ENCODE assay signal across 21 cellular contexts in genomic region chr3:152419748-152420147, GRCh38.
DNase-seq lines count a peak whose midpoint lies in the region; ATAC-seq lines count a peak whose summit lies in the region.
"Had no signal": no experiment of that assay in that cellular context is flagged by ENCODE, and none has a peak within 500 bp of the region (broad histone marks: within the 10 kb centered on the region; RNA-seq: fewer than 3 reads in every experiment).

No MANE protein-coding gene starts in this region.

- H2BK12ac ChIP-seq in neuronal stem cell (ENCODE audit: low read length), result no peak overlapping the region

- peaks cover 0 to 8% of the 10 kb centered on the region in 2 donors for H3K9me3 ChIP-seq in neuronal stem cell (replicated peaks in 1 of 2; ENCODE audit: control insufficient read depth in 2 of 2, insufficient read depth in 1 of 2, low read depth in 1 of 2, low read length in 2 of 2)
- H3K9me3 ChIP-seq: mucosa of descending colon, SK-N-SH had no signal

- no peak overlapping the region for H2BK120ac ChIP-seq in neuronal stem cell (ENCODE audit: low read depth, low read length)

- peaks cover 16% of the 10 kb centered on the region for H3K36me3 Mint-ChIP-seq in IgD-negative memory B cell
- H3K36me3 Mint-ChIP-seq in activated naive CD4-positive, alpha-beta T cell treated with anti-CD3 and anti-CD28 coated beads, Interleukin-2, amount 50 U/mL, for 24 hours, result peaks cover 67% of the 10 kb centered on the region

- peaks cover 1% of the 10 kb centered on the region for H3K79me1 ChIP-seq in neuronal stem cell (ENCODE audit: low read depth, low read length)

- H3K9me3 Mint-ChIP-seq in IgD-negative memory B cell, result peaks cover 0 to 2% (median 0%) of the 10 kb centered on the region in 3 donors
- H3K9me3 Mint-ChIP-seq in activated naive CD4-positive, alpha-beta T cell treated with anti-CD3 and anti-CD28 coated beads, Interleukin-2, amount 50 U/mL, for 24 hours, result peaks cover 10% of the 10 kb centered on the region

- no peak overlapping the region for H3K18ac ChIP-seq in neuronal stem cell (ENCODE audit: low read length)

- no peak overlapping the region for H3K4me2 ChIP-seq in neuronal stem cell (ENCODE audit: insufficient read depth, low read length, poor library complexity, severe bottlenecking)
- H3K4me2 ChIP-seq: BLaER1 treated with 17β-estradiol and CSF1 and Interleukin-3, amounts not matched to agents 10 nM and 100 nM; SK-N-SH had no signal

- no peak overlapping the region for H4K91ac ChIP-seq in neuronal stem cell (ENCODE audit: low read depth, low read length, poor library complexity)

- no peak overlapping the region for H3K4me3 Mint-ChIP-seq in IgD-negative memory B cell
- H3K4me3 Mint-ChIP-seq in activated naive CD4-positive, alpha-beta T cell treated with anti-CD3 and anti-CD28 coated beads, Interleukin-2, amount 50 U/mL, for 24 hours, result peak overlapping the region; percentile 23
- H3K4me3 Mint-ChIP-seq: HFFc6 had no signal

- H3K4me3 ChIP-seq in neuronal stem cell (ENCODE audit: low read length in 2 of 2), result no peak overlapping the region
- H3K4me3 ChIP-seq: BLaER1 treated with 17β-estradiol and CSF1 and Interleukin-3, amounts not matched to agents 10 nM and 100 nM; mucosa of descending colon had no signal

- H3K4ac ChIP-seq in neuronal stem cell (ENCODE audit: low read length), result no peak overlapping the region

- no peak overlapping the region for H3K27ac ChIP-seq in neuronal stem cell (replicated peaks; ENCODE audit: low read length)
- H3K27ac ChIP-seq: BLaER1 treated with 17β-estradiol and CSF1 and Interleukin-3, amounts not matched to agents 10 nM and 100 nM had no signal

- no peaks in the 10 kb centered on the region for H3K27me3 ChIP-seq in neuronal stem cell (ENCODE audit: control insufficient read depth in 3 of 3, insufficient read depth in 3 of 3, low read depth in 1 of 3, low read length in 3 of 3)
- H3K27me3 ChIP-seq: BLaER1 treated with 17β-estradiol and CSF1 and Interleukin-3, amounts not matched to agents 10 nM and 100 nM had no signal

- no peak overlapping the region for H3K23ac ChIP-seq in neuronal stem cell (ENCODE audit: low read depth, low read length, poor library complexity)

- no peak overlapping the region for H3K9ac ChIP-seq in neuronal stem cell (ENCODE audit: low read depth, low read length, poor library complexity)
- H3K9ac ChIP-seq: BLaER1 treated with 17β-estradiol and CSF1 and Interleukin-3, amounts not matched to agents 10 nM and 100 nM; SK-N-SH had no signal

- peak overlapping the region; percentile 63 for H3K14ac ChIP-seq in neuronal stem cell (ENCODE audit: low read length)

- peak overlapping the region in 2 of 3 donors; percentile 19 to 54 for H3K27ac Mint-ChIP-seq in IgD-negative memory B cell
- peak overlapping the region; percentile 68 for H3K27ac Mint-ChIP-seq in activated naive CD4-positive, alpha-beta T cell treated with anti-CD3 and anti-CD28 coated beads, Interleukin-2, amount 50 U/mL, for 24 hours
- H3K27ac Mint-ChIP-seq: HFFc6 had no signal

- ATAC-seq in HG03280 (IDR thresholded peaks at IDR 0.05; ENCODE audit: unreplicated experiment), result no peak
- no peak for ATAC-seq in GM19455 (IDR thresholded peaks at IDR 0.05; ENCODE audit: unreplicated experiment)
- ATAC-seq: left ventricle myocardium superior, mucosa of descending colon had no signal

- no peak overlapping the region for H2AK5ac ChIP-seq in neuronal stem cell (ENCODE audit: low read depth, low read length)

- no peaks in the 10 kb centered on the region for H3K27me3 Mint-ChIP-seq in IgD-negative memory B cell
- H3K27me3 Mint-ChIP-seq in activated naive CD4-positive, alpha-beta T cell treated with anti-CD3 and anti-CD28 coated beads, Interleukin-2, amount 50 U/mL, for 24 hours, result no peaks in the 10 kb centered on the region

- no peak overlapping the region for H2AFZ ChIP-seq in neuronal stem cell (ENCODE audit: low read length)

- no peak overlapping the region for H2BK5ac ChIP-seq in neuronal stem cell (ENCODE audit: low read length)

- H2BK15ac ChIP-seq in neuronal stem cell (ENCODE audit: low read length), result no peak overlapping the region

- H3K36me3 ChIP-seq in neuronal stem cell (replicated peaks in 1 of 2; ENCODE audit: control insufficient read depth in 2 of 2, insufficient read depth in 2 of 2, low read length in 2 of 2), result peaks cover 4 to 56% of the 10 kb centered on the region in 2 donors

- H3K4me1 ChIP-seq in neuronal stem cell (ENCODE audit: control insufficient read depth in 2 of 2, insufficient read depth in 1 of 2, low read depth in 1 of 2, low read length in 2 of 2), result no peaks in the 10 kb centered on the region
- H3K4me1 ChIP-seq: BLaER1 treated with 17β-estradiol and CSF1 and Interleukin-3, amounts not matched to agents 10 nM and 100 nM had no signal

- peak; percentile 20 for DNase-seq in activated T-cell treated with anti-CD3 and anti-CD28 coated beads for 48 hours (ENCODE audit: low read depth)
- DNase-seq in activated T-cell treated with anti-CD3 and anti-CD28 coated beads, Interleukin-2, amount 50 U/mL, for 1 hour, result no peak
- DNase-seq in neuronal stem cell (ENCODE audit: low spot score), result no peak
- DNase-seq in NAMALWA (ENCODE audit: low spot score), result no peak
- DNase-seq: amniotic stem cell, head of caudate nucleus, HFFc6, left ventricle myocardium superior, mucosa of descending colon, NCI-H1417, NCI-H524, nucleus accumbens, RPMI8226, SK-N-SH, small intestine, T1000 had no signal

- WGBS in neuronal stem cell (ENCODE audit: extremely low coverage in 2 of 2, insufficient read length in 2 of 2, insufficient replicate concordance in 1 of 2), 2 donors, result no CpG with 5 or more reads among the region's 7 CpGs

- H3K4me1 Mint-ChIP-seq in IgD-negative memory B cell, result peaks cover 12 to 30% (median 29%) of the 10 kb centered on the region in 3 donors
- peaks cover 72% of the 10 kb centered on the region for H3K4me1 Mint-ChIP-seq in activated naive CD4-positive, alpha-beta T cell treated with anti-CD3 and anti-CD28 coated beads, Interleukin-2, amount 50 U/mL, for 24 hours

- no peak overlapping the region for H4K8ac ChIP-seq in neuronal stem cell (ENCODE audit: low read depth, low read length)
